Comparison of ENCODE assay signal across 1 cellular context in genomic region chr12:52956987-52957386, GRCh38.
TF ChIP-seq lines count a peak whose summit lies in the region.

No MANE protein-coding gene starts in this region.

TF ChIP-seq in HepG2, 621 proteins besides CTCF, POLR2A, EP300 and RAD21:
- no peak for TF ChIP-seq ZFP41 (CRISPR knock-in tag; IDR thresholded peaks at IDR 0.05; ENCODE audit: borderline replicate concordance)
- TF ChIP-seq SMAD1 (CRISPR knock-in tag; IDR thresholded peaks at IDR 0.05; ENCODE audit: borderline replicate concordance, low read depth), result no peak
- TF ChIP-seq SRSF9 (IDR thresholded peaks at IDR 0.05; ENCODE audit: borderline replicate concordance, insufficient read depth, low read depth, low read length, poor library complexity, severe bottlenecking), result no peak
- no peak for TF ChIP-seq ZNF784 (CRISPR knock-in tag; IDR thresholded peaks at IDR 0.05; ENCODE audit: borderline replicate concordance)
- no peak for TF ChIP-seq PCBP1 (IDR thresholded peaks at IDR 0.05; ENCODE audit: borderline replicate concordance, low read depth, low read length)
- TF ChIP-seq KLF6 (CRISPR knock-in tag; IDR thresholded peaks at IDR 0.05), result no peak
- TF ChIP-seq PAF1 (CRISPR knock-in tag; IDR thresholded peaks at IDR 0.05), result no peak
- no peak for TF ChIP-seq PBX2 (CRISPR knock-in tag; IDR thresholded peaks at IDR 0.05)
- TF ChIP-seq PATZ1 (CRISPR knock-in tag; IDR thresholded peaks at IDR 0.05), result no peak
- TF ChIP-seq ZFP82 (CRISPR knock-in tag; IDR thresholded peaks at IDR 0.05; ENCODE audit: borderline replicate concordance), result no peak
- TF ChIP-seq TEAD3 (CRISPR knock-in tag; optimal IDR thresholded peaks at IDR 0.05; ENCODE audit: borderline replicate concordance), result no peak
- no peak for TF ChIP-seq HNRNPK (IDR thresholded peaks at IDR 0.05; ENCODE audit: low read depth, low read length, poor library complexity, severe bottlenecking)
- TF ChIP-seq CEBPB (IDR thresholded peaks at IDR 0.05; ENCODE audit: borderline replicate concordance, low read depth, low read length), result no peak
- no peak for TF ChIP-seq ZNF749 (CRISPR knock-in tag; IDR thresholded peaks at IDR 0.05; ENCODE audit: borderline replicate concordance)
